Comparison of ENCODE assay signal across 8 cellular contexts in the genomic region with DNA sequence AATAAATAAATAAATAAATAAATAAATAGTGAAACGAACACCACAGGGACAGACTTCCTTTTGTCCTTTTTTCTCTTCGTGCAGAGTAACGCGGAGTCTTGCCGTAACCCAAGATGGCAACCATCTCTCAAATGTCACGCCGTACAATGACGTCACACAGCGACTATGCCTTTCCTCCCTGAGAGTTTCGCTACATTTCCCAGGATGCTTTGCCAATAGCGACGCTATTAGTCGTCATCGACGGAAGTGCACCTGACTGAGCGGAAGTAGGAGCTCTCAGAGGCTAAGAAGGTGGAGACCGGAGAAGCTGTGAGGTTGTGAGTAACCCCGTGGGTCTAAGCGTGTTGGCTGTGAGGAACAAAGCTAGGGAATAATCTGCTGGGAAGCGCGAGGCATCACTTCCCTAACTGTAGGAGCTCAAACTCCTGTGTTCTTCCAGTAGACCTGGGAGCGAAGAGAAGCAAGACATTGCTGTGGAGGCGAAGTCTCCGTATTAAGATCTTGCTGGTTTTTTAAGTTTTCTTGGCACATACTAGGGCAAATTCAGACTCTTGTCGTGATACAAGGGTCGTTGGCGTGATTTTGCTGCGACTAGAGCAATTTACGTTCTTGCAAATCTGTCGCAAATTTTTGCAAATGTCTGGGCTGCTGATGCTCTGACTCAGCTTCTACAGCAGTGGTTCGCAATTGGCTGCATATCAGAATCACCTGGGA. TPM values are rescaled to one million over a fixed set of nuclear protein-coding genes. Genes with fewer than 3 reads are reported as not detected.
DNase-seq lines count a peak whose midpoint lies in the region; ATAC-seq and TF ChIP-seq lines count a peak whose summit lies in the region.

TTC1 (plus strand) TSS at position 263 of the 714 bp plus-strand sequence. CDS start 1,390 bp downstream, outside the sequence.

- in situ Hi-C loops in GM18951 (cut with MboI; ENCODE audit: low sequenced_read_pairs, unreplicated experiment): no loop called here

- peaks cover 19 to 39% (median 29%) of the 10 kb centered on the region in 6 donors for H3K4me1 ChIP-seq in spleen

- H3K4me3 Mint-ChIP-seq in activated B cell treated with CpG ODN at 0.5 μM for 24 hours: peak within 1 kb of the TSS; percentile 100
- peak within 1 kb of the TSS; percentile 94 for H3K4me3 Mint-ChIP-seq in central memory CD8-positive, alpha-beta T cell

- peak within 1 kb of the TSS; percentile 57 to 88 (median 71) for H3K4me3 ChIP-seq in spleen

- no peaks in the 10 kb centered on the region for H3K9me3 Mint-ChIP-seq in activated B cell treated with CpG ODN at 0.5 μM for 24 hours
- H3K9me3 Mint-ChIP-seq in central memory CD8-positive, alpha-beta T cell: no peaks in the 10 kb centered on the region

- TF ChIP-seq CTCF in activated B cell treated with CpG ODN at 0.5 μM for 24 hours (IDR thresholded peaks at IDR 0.05) (no peak), spleen (IDR thresholded peaks at IDR 0.05 in 8 of 11, conservative IDR thresholded peaks at IDR 0.05 in 3 of 11) (peak in 2 of 11 experiments; percentile 5 to 18)

- H3K9me3 ChIP-seq in spleen: no peaks in the 10 kb centered on the region

- DNase-seq in AG08396 (ENCODE audit: low spot score) (peak; percentile 90), NCI-H345 (lab: John Stamatoyannopoulos, UW) (peak; percentile 99), activated B cell treated with CpG ODN at 0.5 μM for 24 hours (peak; percentile 72), inferior parietal cortex (ENCODE audit: extremely low spot score) (peak; percentile 100), spleen (peak; percentile 96)
- peak; percentile 84 to 90 for DNase-seq in central memory CD8-positive, alpha-beta T cell (ENCODE audit: low spot score in 2 of 2)

- 0 to 1% (median 1%) methylated on average over 31 of the region's 31 CpGs for WGBS in spleen, 5 donors

- H3K27ac Mint-ChIP-seq in activated B cell treated with CpG ODN at 0.5 μM for 24 hours: peak within 1 kb of the TSS; percentile 98
- peak within 1 kb of the TSS; percentile 92 for H3K27ac Mint-ChIP-seq in central memory CD8-positive, alpha-beta T cell (ENCODE audit: low read depth)

- no peaks in the 10 kb centered on the region for H3K27me3 Mint-ChIP-seq in activated B cell treated with CpG ODN at 0.5 μM for 24 hours
- H3K27me3 Mint-ChIP-seq in central memory CD8-positive, alpha-beta T cell: no peaks in the 10 kb centered on the region

- no peaks in the 10 kb centered on the region for H3K27me3 ChIP-seq in spleen (replicated peaks in 1 of 7)

- H3K36me3 ChIP-seq in spleen: peaks cover 0 to 37% (median 20%) of the 10 kb centered on the region in 6 donors

- TF ChIP-seq POLR2A in GM18951 (IDR thresholded peaks at IDR 0.05; ENCODE audit: extremely low read depth, insufficient read depth, insufficient read length) (peak; percentile 87), spleen (IDR thresholded peaks at IDR 0.05) (peak; percentile 37 to 72 (median 40))

- CTCF ChIA-PET in activated B cell treated with CpG ODN at 0.5 μM for 24 hours (lab: Charles Lee): interaction anchor here (0.7 to 5.0 kb wide), 3 partner anchors 13 to 692 kb away, joined by 3 to 20 read pairs (median 3); no protein-coding TSS in a partner anchor

- POLR2A ChIA-PET in activated B cell treated with CpG ODN at 0.5 μM for 24 hours (lab: Charles Lee): interaction anchor here (0.5 to 1.6 kb wide), 9 partner anchors 8 to 724 kb away, joined by 3 to 9 read pairs (median 4); partner anchors contain the start of genes PTTG1, PWWP2A and SLU7

- intact Hi-C loops in activated B cell treated with CpG ODN at 0.5 μM for 24 hours (cut with micrococcal nuclease) (loop anchor here (1.0 to 5.0 kb wide), 6 partner anchors 13 to 746 kb away; partner anchors contain the start of genes IL12B, PWWP2A and UBLCP1), spleen (cut with DNase I; ENCODE audit: low total_unique reads) (no loop called here)

- ATAC-seq in HG03196 (IDR thresholded peaks at IDR 0.05; ENCODE audit: unreplicated experiment) (peak; percentile 99), activated B cell treated with CpG ODN at 0.5 μM for 24 hours (ENCODE audit: low read depth) (peak; percentile 98)
- ATAC-seq in central memory CD8-positive, alpha-beta T cell (replicated peaks; ENCODE audit: extremely low read depth, poor library complexity, severe bottlenecking): peak; percentile 99

- peaks cover 32% of the 10 kb centered on the region for H3K36me3 Mint-ChIP-seq in activated B cell treated with CpG ODN at 0.5 μM for 24 hours (ENCODE audit: low read depth)
- peaks cover 25% of the 10 kb centered on the region for H3K36me3 Mint-ChIP-seq in central memory CD8-positive, alpha-beta T cell (ENCODE audit: insufficient read depth)

- peak within 1 kb of the TSS; percentile 76 to 92 (median 85) for H3K27ac ChIP-seq in spleen

- peaks cover 31% of the 10 kb centered on the region for H3K4me1 Mint-ChIP-seq in activated B cell treated with CpG ODN at 0.5 μM for 24 hours
- peaks cover 23% of the 10 kb centered on the region for H3K4me1 Mint-ChIP-seq in central memory CD8-positive, alpha-beta T cell

RNA-seq across cellular contexts. Expression of gene TTC1, which starts in this region (rescaled TPM):
- total RNA-seq in activated B cell treated with CpG ODN at 0.5 μM for 24 hours (59.9 and 65.0 TPM in 2 replicates), spleen (10 to 100 TPM; 29.2 to 46.8 (median 39.5) TPM)
- polyA plus RNA-seq in spleen: 10 to 100 TPM; 36.1 to 55.2 (median 46.6) TPM

Comparison
In these comparisons a context has a peak if more than half of its experiments do, and no peak if none do; other contexts are left out.
1. Peak in every context shown above with its lines: DNase-seq, ATAC-seq, H3K4me3 ChIP-seq and H3K27ac ChIP-seq.